20 cellular contexts compared by ENCODE assay signal in the genomic region with DNA sequence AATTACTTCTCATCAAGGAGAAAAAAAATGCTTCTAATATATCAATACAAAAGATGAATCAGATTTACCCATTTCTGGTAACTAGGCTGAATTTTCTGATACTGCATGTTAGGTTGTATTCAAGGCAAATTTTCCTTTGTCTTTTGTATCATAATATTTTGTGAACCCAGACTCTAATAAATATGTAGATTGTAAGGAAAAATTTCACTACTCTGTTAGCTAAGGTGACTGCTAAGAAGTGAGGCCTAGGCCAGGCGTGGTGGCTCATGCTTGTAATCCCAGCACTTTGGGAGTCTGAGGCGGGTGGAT. TPM values are rescaled to one million over a fixed set of nuclear protein-coding genes. Genes with fewer than 3 reads are reported as not detected.
DNase-seq lines count a peak whose midpoint lies in the region; ATAC-seq, FAIRE-seq and TF ChIP-seq lines count a peak whose summit lies in the region.
"Had no signal": no experiment of that assay in that cellular context is flagged by ENCODE, and none has a peak within 500 bp of the region (broad histone marks: within the 10 kb centered on the region; RNA-seq: fewer than 3 reads in every experiment).

No MANE protein-coding gene starts in this region.

- CTCF ChIA-PET in HepG2 (lab: Yijun Ruan, JAX; ENCODE audit: low intra/inter-chr PET ratio, low total read pairs): no interaction called here

- H3K9ac ChIP-seq in HepG2 (ENCODE audit: insufficient read depth, low read depth, low read length): no peak overlapping the region
- H3K9ac ChIP-seq: BLaER1 treated with 17β-estradiol and CSF1 and Interleukin-3, amounts not matched to agents 10 nM and 100 nM had no signal

- in situ Hi-C loops in HepG2 (cut with HindIII; ENCODE audit: extremely low pct_ligation_motif_present, low pct_unique_long_range_greater_than_20kb): no loop called here

- H3K4me1 ChIP-seq in RWPE2 (ENCODE audit: insufficient read depth, poor library complexity, severe bottlenecking) (peaks cover 12% of the 10 kb centered on the region), HepG2 (ENCODE audit: insufficient read depth, low read length) (peaks cover 77% of the 10 kb centered on the region), uterus (no peaks in the 10 kb centered on the region)

- DNase-seq in RWPE2 (ENCODE audit: low spot score) (peak; percentile 26), HepG2 (ENCODE audit: low spot score) (no peak), sciatic nerve (ENCODE audit: low spot score) (peak; percentile 28), T-helper 2 cell (no peak), uterus (no peak), RKO (ENCODE audit: low spot score) (no peak)
- DNase-seq: AML-193; Caco-2; Calu3; CD4-positive, alpha-beta T cell; CD8-positive, alpha-beta T cell; DMS79 treated with DMSO at 0.1 percent for 48 hours; GF-D8 had no signal

- H3K4me2 ChIP-seq in HepG2 (ENCODE audit: low read depth, low read length): 0 out of 2 replicates have a peak overlapping the region, but pooled peaks have one; percentile 22
- H3K4me2 ChIP-seq: A549; BLaER1 treated with 17β-estradiol and CSF1 and Interleukin-3, amounts not matched to agents 10 nM and 100 nM had no signal

- no peak for TF ChIP-seq RAD21 in HepG2 (CRISPR knock-in tag; IDR thresholded peaks at IDR 0.05)

- TF ChIP-seq EP300 in HepG2 (IDR thresholded peaks at IDR 0.05; ENCODE audit: low read depth in 2 of 2, low read length in 2 of 2) (no peak), HepG2 (CRISPR knock-in tag; IDR thresholded peaks at IDR 0.05; ENCODE audit: borderline replicate concordance) (no peak)

- ATAC-seq in RWPE2 (ENCODE audit: low read depth): no peak
- no peak for ATAC-seq in HepG2
- ATAC-seq in sciatic nerve: no peak
- ATAC-seq: A549; CD8-positive, alpha-beta T cell had no signal

- H3K27me3 ChIP-seq in RWPE2 (ENCODE audit: insufficient read depth, poor library complexity, severe bottlenecking) (no peaks in the 10 kb centered on the region), HepG2 (ENCODE audit: control insufficient read depth in 1 of 2, insufficient read depth in 2 of 2, low read length in 2 of 2) (no peaks in the 10 kb centered on the region), uterus (no peaks in the 10 kb centered on the region)
- H3K27me3 ChIP-seq: BLaER1 treated with 17β-estradiol and CSF1 and Interleukin-3, amounts not matched to agents 10 nM and 100 nM had no signal

- no peaks in the 10 kb centered on the region for H4K20me1 ChIP-seq in HepG2 (ENCODE audit: insufficient read depth, low read length)

- no peaks in the 10 kb centered on the region for H3K79me2 ChIP-seq in HepG2 (ENCODE audit: insufficient read depth, low read length)

- WGBS in HepG2 (ENCODE audit: low lambda C conversion rate): 69% methylated on average over 2 of the region's 2 CpGs

- no peak for TF ChIP-seq CTCF in RWPE2 (IDR thresholded peaks at IDR 0.05; ENCODE audit: poor library complexity, severe bottlenecking)
- TF ChIP-seq CTCF in HepG2 (CRISPR knock-in tag; IDR thresholded peaks at IDR 0.05): no peak
- TF ChIP-seq CTCF in uterus (IDR thresholded peaks at IDR 0.05): no peak

- intact Hi-C loops in HepG2 (cut with micrococcal nuclease; ENCODE audit: unreplicated experiment) (no loop called here), sciatic nerve (cut with DNase I) (loop anchor here (10.0 kb wide), 1 partner anchor 402 kb away; no protein-coding TSS in a partner anchor), uterus (cut with DNase I; ENCODE audit: low total_unique reads) (no loop called here)

- FAIRE-seq in HepG2 (lab: Jason Lieb, UNC): no peak
- FAIRE-seq: A549, D721Med, G401.6, GM12891, GM19239 had no signal

- POLR2A ChIA-PET in HepG2 (lab: Yijun Ruan, JAX): interaction anchor here (2.0 to 16.2 kb wide), 2 partner anchors 12 to 40 kb away, joined by 9 to 168 read pairs; a partner anchor contains a TSS

- H3K27ac ChIP-seq in RWPE2 (ENCODE audit: poor library complexity, severe bottlenecking) (no peak overlapping the region), HepG2 (ENCODE audit: extremely low read length, insufficient read depth, low read length) (peak overlapping the region; percentile 71), uterus (no peak overlapping the region)
- H3K27ac ChIP-seq: A549; BLaER1 treated with 17β-estradiol and CSF1 and Interleukin-3, amounts not matched to agents 10 nM and 100 nM; C4-2B had no signal

- H2AFZ ChIP-seq in HepG2 (ENCODE audit: low read length): no peak overlapping the region

- H3K36me3 ChIP-seq in RWPE2 (ENCODE audit: low read depth): peaks cover 50% of the 10 kb centered on the region
- H3K36me3 ChIP-seq in HepG2 (replicated peaks in 1 of 2; ENCODE audit: control insufficient read depth in 1 of 2, insufficient read depth in 2 of 2, low read length in 2 of 2): peaks cover 3 to 21% of the 10 kb centered on the region in 2 experiments; a peak in 4 of 5 replicates
- H3K36me3 ChIP-seq in uterus: no peaks in the 10 kb centered on the region

- H3K4me3 ChIP-seq in RWPE2 (ENCODE audit: severe bottlenecking) (no peak overlapping the region), HepG2 (replicated peaks in 1 of 3; ENCODE audit: insufficient read depth in 1 of 3, low read depth in 2 of 3, low read length in 3 of 3) (no peak overlapping the region; a peak in 1 of 6 replicates), uterus (no peak overlapping the region)
- H3K4me3 ChIP-seq: A549; BLaER1 treated with 17β-estradiol and CSF1 and Interleukin-3, amounts not matched to agents 10 nM and 100 nM had no signal

- H3K9me3 ChIP-seq in RWPE2 (ENCODE audit: severe bottlenecking): no peaks in the 10 kb centered on the region
- H3K9me3 ChIP-seq in HepG2 (ENCODE audit: low read length): no peaks in the 10 kb centered on the region
- H3K9me3 ChIP-seq in uterus: no peaks in the 10 kb centered on the region
- H3K9me3 ChIP-seq: A549; BLaER1 treated with 17β-estradiol and CSF1 and Interleukin-3, amounts not matched to agents 10 nM and 100 nM; Caco-2 had no signal

- TF ChIP-seq POLR2A in HepG2 (IDR thresholded peaks at IDR 0.05; ENCODE audit: insufficient read depth in 1 of 2, low read depth in 2 of 2, low read length in 2 of 2) (no peak), uterus (IDR thresholded peaks at IDR 0.05) (no peak)

- no TSS peak for BruUV-seq in HepG2 (replicated peaks; lab: Mats Ljungman, UMichigan)

TF ChIP-seq in HepG2, 621 proteins besides CTCF, POLR2A, EP300 and RAD21 (continues in another document):
- no peak for TF ChIP-seq SOX13 (IDR thresholded peaks at IDR 0.05)
- TF ChIP-seq SOX13 (CRISPR knock-in tag; conservative IDR thresholded peaks at IDR 0.05 in 1 of 2, IDR thresholded peaks at IDR 0.05 in 1 of 2): no peak
- TF ChIP-seq ZNF253 (CRISPR knock-in tag; IDR thresholded peaks at IDR 0.05; ENCODE audit: borderline replicate concordance): no peak

RNA-seq across cellular contexts. Expression of a gene that starts 12.7 kb away (rescaled TPM):
- total RNA-seq in HepG2 (2016; rRNA removed; fragmentation: Illumina TruSeq; extraction: Trizol): 5.2 and 10.1 TPM in 2 replicates
- total RNA-seq in HepG2 (2016; cell fraction: cytosol; rRNA removed; fragmentation: Illumina TruSeq; extraction: Trizol; ENCODE audit: low read depth): 1.1 and 1.2 TPM in 2 replicates
- 5.0 and 8.1 TPM in 2 replicates for total RNA-seq in HepG2 (2016; cell fraction: insoluble cytoplasmic fraction; rRNA removed; fragmentation: Illumina TruSeq; extraction: Trizol)
- 7.4 and 7.6 TPM in 2 replicates for total RNA-seq in HepG2 (2016; cell fraction: membrane; rRNA removed; fragmentation: Illumina TruSeq; extraction: Trizol)
- 10.1 and 10.3 TPM in 2 replicates for total RNA-seq in HepG2 (2016; cell fraction: nucleus; rRNA removed; fragmentation: Illumina TruSeq; extraction: Trizol)
- polyA plus RNA-seq in HepG2 (2011; rRNA removed): 18.8 and 29.5 TPM in 2 replicates
- polyA plus RNA-seq in HepG2 (2011; cell fraction: cytosol; rRNA removed): 11.4 and 22.8 TPM in 2 replicates
- polyA plus RNA-seq in HepG2 (2011; cell fraction: nucleus; rRNA removed): 46.3 and 62.2 TPM in 2 replicates
- polyA plus RNA-seq in HepG2 (2012): 67.2 and 70.2 TPM in 2 replicates
- polyA plus RNA-seq in HepG2 (2016; cell fraction: cytosol; fragmentation: Illumina TruSeq; extraction: Trizol; ENCODE audit: low read depth): 1.7 and 2.0 TPM in 2 replicates
- polyA plus RNA-seq in HepG2 (2016; cell fraction: insoluble cytoplasmic fraction; fragmentation: Illumina TruSeq; extraction: Trizol; ENCODE audit: low read depth): 20.8 and 28.1 TPM in 2 replicates
- 8.6 and 8.7 TPM in 2 replicates for polyA plus RNA-seq in HepG2 (2016; cell fraction: membrane; fragmentation: Illumina TruSeq; extraction: Trizol; ENCODE audit: low read depth)
- 28.2 and 29.8 TPM in 2 replicates for polyA plus RNA-seq in HepG2 (2016; cell fraction: nucleus; fragmentation: Illumina TruSeq; extraction: Trizol; ENCODE audit: insufficient read depth, low read depth)
- polyA minus RNA-seq in HepG2 (2011; rRNA and poly(A)+ RNA removed; ENCODE audit: low replicate concordance): 2.6 and 22.7 TPM in 2 replicates
- 21.5 and 41.0 TPM in 2 replicates for polyA minus RNA-seq in HepG2 (2011; cell fraction: cytosol; rRNA and poly(A)+ RNA removed)
- 19.1 and 30.5 TPM in 2 replicates for polyA minus RNA-seq in HepG2 (2011; cell fraction: nucleus; rRNA and poly(A)+ RNA removed)
- total RNA-seq in sciatic nerve: 36.9 TPM
- 10 to 100 TPM in 1 of 4 donors, 1 to 10 TPM in 3; 1.2 to 23.2 (median 2.8) TPM for total RNA-seq in uterus

RNA-seq across cellular contexts. Expression of a gene that starts 40.0 kb away (rescaled TPM):
- total RNA-seq in HepG2 (2016; rRNA removed; fragmentation: Illumina TruSeq; extraction: Trizol): 27.1 and 45.5 TPM in 2 replicates
- 7.9 and 10.2 TPM in 2 replicates for total RNA-seq in HepG2 (2016; cell fraction: cytosol; rRNA removed; fragmentation: Illumina TruSeq; extraction: Trizol; ENCODE audit: low read depth)
- 22.7 and 40.7 TPM in 2 replicates for total RNA-seq in HepG2 (2016; cell fraction: insoluble cytoplasmic fraction; rRNA removed; fragmentation: Illumina TruSeq; extraction: Trizol)
- total RNA-seq in HepG2 (2016; cell fraction: membrane; rRNA removed; fragmentation: Illumina TruSeq; extraction: Trizol): 13.9 and 15.8 TPM in 2 replicates
- 46.7 and 53.0 TPM in 2 replicates for total RNA-seq in HepG2 (2016; cell fraction: nucleus; rRNA removed; fragmentation: Illumina TruSeq; extraction: Trizol)
- polyA plus RNA-seq in HepG2 (2011; rRNA removed): 175 and 231 TPM in 2 replicates
- polyA plus RNA-seq in HepG2 (2011; cell fraction: cytosol; rRNA removed): 173 and 228 TPM in 2 replicates
- 61.5 and 68.6 TPM in 2 replicates for polyA plus RNA-seq in HepG2 (2011; cell fraction: nucleus; rRNA removed)
- polyA plus RNA-seq in HepG2 (2012): 58.5 and 63.1 TPM in 2 replicates
- polyA plus RNA-seq in HepG2 (2016; cell fraction: cytosol; fragmentation: Illumina TruSeq; extraction: Trizol; ENCODE audit: low read depth): 12.5 and 12.8 TPM in 2 replicates
- polyA plus RNA-seq in HepG2 (2016; cell fraction: insoluble cytoplasmic fraction; fragmentation: Illumina TruSeq; extraction: Trizol; ENCODE audit: low read depth): 38.7 and 42.6 TPM in 2 replicates
- polyA plus RNA-seq in HepG2 (2016; cell fraction: membrane; fragmentation: Illumina TruSeq; extraction: Trizol; ENCODE audit: low read depth): 20.5 and 21.1 TPM in 2 replicates
- polyA plus RNA-seq in HepG2 (2016; cell fraction: nucleus; fragmentation: Illumina TruSeq; extraction: Trizol; ENCODE audit: insufficient read depth, low read depth): 88.7 and 94.6 TPM in 2 replicates
- polyA minus RNA-seq in HepG2 (2011; rRNA and poly(A)+ RNA removed; ENCODE audit: low replicate concordance): 185 and 339 TPM in 2 replicates
- 49.4 and 49.8 TPM in 2 replicates for polyA minus RNA-seq in HepG2 (2011; cell fraction: cytosol; rRNA and poly(A)+ RNA removed)
- 55.5 and 65.3 TPM in 2 replicates for polyA minus RNA-seq in HepG2 (2011; cell fraction: nucleus; rRNA and poly(A)+ RNA removed)
- 28.2 TPM for total RNA-seq in sciatic nerve
- total RNA-seq in uterus: 10 to 100 TPM in 2 of 4 donors, 1 to 10 TPM in 2; 9.5 to 17.5 (median 12.5) TPM

Comparison
In these comparisons a context has a peak if more than half of its experiments do, and no peak if none do; other contexts are left out.
1. DNase-seq: peak in RWPE2 (single experiment) and sciatic nerve (single experiment); none in HepG2 (single experiment), T-helper 2 cell (0 of 5), uterus (0 of 2) and RKO (single experiment).